Comparison of ENCODE assay signal across 15 cellular contexts in the genomic region with DNA sequence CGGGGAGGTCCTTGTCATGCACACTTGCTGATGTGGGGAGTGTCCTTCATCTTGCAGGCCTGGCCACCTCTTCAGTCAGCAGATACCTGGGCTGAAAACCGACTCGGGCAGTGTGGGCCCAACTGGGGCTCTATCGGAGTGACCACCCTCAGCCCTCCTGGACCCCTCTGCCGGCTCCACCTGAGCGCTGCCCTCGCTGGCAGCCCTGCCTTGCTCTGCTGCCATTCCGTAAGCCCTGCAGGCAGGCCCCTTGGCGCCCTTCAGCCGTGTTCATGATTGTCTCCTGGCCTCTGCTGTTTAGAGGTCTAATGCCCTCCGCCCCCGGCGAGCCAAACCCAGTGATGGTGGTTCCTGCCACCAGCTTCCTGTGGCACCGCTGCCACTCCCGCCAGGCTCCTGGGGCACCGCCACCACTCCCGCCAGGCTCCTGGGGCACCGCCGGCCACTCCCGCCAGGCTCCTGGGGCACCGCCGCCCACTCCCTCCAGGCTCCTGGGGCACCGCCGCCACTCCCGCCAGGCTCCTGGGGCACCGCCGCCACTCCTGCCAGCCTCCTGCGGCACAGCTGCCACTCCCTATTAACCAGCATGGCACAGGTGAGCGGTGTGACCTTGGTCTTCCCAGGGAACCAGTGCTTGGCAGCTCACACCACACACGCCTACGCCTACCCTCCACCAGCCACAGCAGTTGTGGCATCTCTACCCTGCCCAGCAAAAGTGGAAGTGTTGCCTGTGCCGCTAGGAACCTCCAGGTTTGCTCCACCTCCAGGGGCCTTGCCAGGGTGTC. TPM values are rescaled to one million over a fixed set of nuclear protein-coding genes. Genes with fewer than 3 reads are reported as not detected.
DNase-seq lines count a peak whose midpoint lies in the region; ATAC-seq lines count a peak whose summit lies in the region.
"Had no signal": no experiment of that assay in that cellular context is flagged by ENCODE, and none has a peak within 500 bp of the region (broad histone marks: within the 10 kb centered on the region; RNA-seq: fewer than 3 reads in every experiment).

No MANE protein-coding gene starts in this region.

- no peak for ATAC-seq in left ventricle myocardium superior
- no peak for ATAC-seq in sciatic nerve
- ATAC-seq in GM21381 (IDR thresholded peaks at IDR 0.05; ENCODE audit: unreplicated experiment): no peak
- ATAC-seq: activated CD8-positive, alpha-beta T cell treated with anti-CD3 and anti-CD28 coated beads, Interleukin-2, amount 10 ng/mL, durations not matched to agents 7 days and 5 days; gastrocnemius medialis had no signal

- H3K4me1 Mint-ChIP-seq in activated T-cell treated with anti-CD3 and anti-CD28 coated beads, Interleukin-2, amount 50 U/mL, for 24 hours (ENCODE audit: low read depth): no peaks in the 10 kb centered on the region

- peak overlapping the region; percentile 37 for H3K27ac Mint-ChIP-seq in activated T-cell treated with anti-CD3 and anti-CD28 coated beads, Interleukin-2, amount 50 U/mL, for 24 hours
- H3K27ac Mint-ChIP-seq: dendritic cell treated with granulocyte-macrophage colony-stimulating factor and Interleukin-4, amounts not matched to agents 40 ng/mL and 50 ng/mL, for 4 days; progenitor cell of endocrine pancreas; stimulated activated naive CD8-positive, alpha-beta T cell treated with anti-CD3 and anti-CD28 coated beads, Interleukin-15, Interleukin-2, amounts not matched to agents 100 ng/mL and 50 ng/mL, for 24 hours had no signal

- H3K36me3 Mint-ChIP-seq in activated T-cell treated with anti-CD3 and anti-CD28 coated beads, Interleukin-2, amount 50 U/mL, for 24 hours (ENCODE audit: low read depth): peaks cover 38% of the 10 kb centered on the region
- H3K36me3 Mint-ChIP-seq: naive B cell had no signal

- intact Hi-C loops in left ventricle myocardium superior (cut with micrococcal nuclease): no loop called here
- intact Hi-C loops in sciatic nerve (cut with DNase I): no loop called here

- DNase-seq in activated T-cell treated with anti-CD3 and anti-CD28 coated beads, Interleukin-2, amount 50 U/mL, for 24 hours: peak; percentile 30
- no peak for DNase-seq in activated T-cell treated with anti-CD3 and anti-CD28 coated beads for 4 hours
- DNase-seq in left ventricle myocardium superior: peak; percentile 21
- DNase-seq in sciatic nerve (ENCODE audit: low spot score): peak; percentile 53
- DNase-seq in NCI-H1436 treated with DMSO at 0.1 percent for 48 hours (lab: John Stamatoyannopoulos, UW): no peak
- DNase-seq: activated CD8-positive, alpha-beta T cell treated with anti-CD3 and anti-CD28 coated beads, Interleukin-2, amount 10 ng/mL, durations not matched to agents 7 days and 5 days; C1 segment of cervical spinal cord; DMS153; naive B cell; NCI-H226 had no signal

- no peak overlapping the region for H3K4me3 Mint-ChIP-seq in activated T-cell treated with anti-CD3 and anti-CD28 coated beads, Interleukin-2, amount 50 U/mL, for 24 hours
- H3K4me3 Mint-ChIP-seq: activated CD8-positive, alpha-beta T cell treated with anti-CD3 and anti-CD28 coated beads, Interleukin-2, amount 10 ng/mL, durations not matched to agents 7 days and 5 days; dendritic cell treated with granulocyte-macrophage colony-stimulating factor and Interleukin-4, amounts not matched to agents 40 ng/mL and 50 ng/mL, for 4 days; naive B cell; stimulated activated naive CD8-positive, alpha-beta T cell treated with anti-CD3 and anti-CD28 coated beads, Interleukin-15, Interleukin-2, amounts not matched to agents 100 ng/mL and 50 ng/mL, for 24 hours had no signal

- H3K9me3 Mint-ChIP-seq in activated T-cell treated with anti-CD3 and anti-CD28 coated beads, Interleukin-2, amount 50 U/mL, for 24 hours: no peaks in the 10 kb centered on the region
- H3K9me3 Mint-ChIP-seq: dendritic cell treated with granulocyte-macrophage colony-stimulating factor and Interleukin-4, amounts not matched to agents 40 ng/mL and 50 ng/mL, for 4 days; naive B cell; stimulated activated naive CD8-positive, alpha-beta T cell treated with anti-CD3 and anti-CD28 coated beads, Interleukin-15, Interleukin-2, amounts not matched to agents 100 ng/mL and 50 ng/mL, for 24 hours had no signal

- H3K27me3 Mint-ChIP-seq in activated T-cell treated with anti-CD3 and anti-CD28 coated beads, Interleukin-2, amount 50 U/mL, for 24 hours: no peaks in the 10 kb centered on the region
- H3K27me3 Mint-ChIP-seq: dendritic cell treated with granulocyte-macrophage colony-stimulating factor and Interleukin-4, amounts not matched to agents 40 ng/mL and 50 ng/mL, for 4 days; naive B cell; progenitor cell of endocrine pancreas; stimulated activated naive CD8-positive, alpha-beta T cell treated with anti-CD3 and anti-CD28 coated beads, Interleukin-15, Interleukin-2, amounts not matched to agents 100 ng/mL and 50 ng/mL, for 24 hours had no signal

RNA-seq across cellular contexts. Expression of a gene that starts 15.9 kb away (rescaled TPM):
- total RNA-seq in left ventricle myocardium superior: 51.2 TPM
- total RNA-seq in sciatic nerve: 37.2 TPM

RNA-seq across cellular contexts. Expression of a gene that starts 22.8 kb away (rescaled TPM):
- 2.1 TPM for total RNA-seq in left ventricle myocardium superior
- 3.2 TPM for total RNA-seq in sciatic nerve

RNA-seq across cellular contexts. Expression of a gene that starts 34.2 kb away (rescaled TPM):
- total RNA-seq in left ventricle myocardium superior (105 TPM), sciatic nerve (38.8 TPM)

RNA-seq across cellular contexts. Expression of a gene that starts 42.3 kb away (rescaled TPM):
- total RNA-seq in left ventricle myocardium superior (13.2 TPM), sciatic nerve (4.5 TPM)

RNA-seq across cellular contexts. Expression of a gene that starts 44.7 kb away (rescaled TPM):
- total RNA-seq in left ventricle myocardium superior (5.1 TPM), sciatic nerve (30.7 TPM)

Comparison
In these comparisons a context has a peak if more than half of its experiments do, and no peak if none do; other contexts are left out.
1. DNase-seq: peak in activated T-cell treated with anti-CD3 and anti-CD28 coated beads, Interleukin-2, amount 50 U/mL, for 24 hours (single experiment), left ventricle myocardium superior (single experiment) and sciatic nerve (single experiment); none in activated T-cell treated with anti-CD3 and anti-CD28 coated beads for 4 hours (single experiment) and NCI-H1436 treated with DMSO at 0.1 percent for 48 hours (single experiment).